28 cellular contexts compared by ENCODE assay signal in the genomic region with DNA sequence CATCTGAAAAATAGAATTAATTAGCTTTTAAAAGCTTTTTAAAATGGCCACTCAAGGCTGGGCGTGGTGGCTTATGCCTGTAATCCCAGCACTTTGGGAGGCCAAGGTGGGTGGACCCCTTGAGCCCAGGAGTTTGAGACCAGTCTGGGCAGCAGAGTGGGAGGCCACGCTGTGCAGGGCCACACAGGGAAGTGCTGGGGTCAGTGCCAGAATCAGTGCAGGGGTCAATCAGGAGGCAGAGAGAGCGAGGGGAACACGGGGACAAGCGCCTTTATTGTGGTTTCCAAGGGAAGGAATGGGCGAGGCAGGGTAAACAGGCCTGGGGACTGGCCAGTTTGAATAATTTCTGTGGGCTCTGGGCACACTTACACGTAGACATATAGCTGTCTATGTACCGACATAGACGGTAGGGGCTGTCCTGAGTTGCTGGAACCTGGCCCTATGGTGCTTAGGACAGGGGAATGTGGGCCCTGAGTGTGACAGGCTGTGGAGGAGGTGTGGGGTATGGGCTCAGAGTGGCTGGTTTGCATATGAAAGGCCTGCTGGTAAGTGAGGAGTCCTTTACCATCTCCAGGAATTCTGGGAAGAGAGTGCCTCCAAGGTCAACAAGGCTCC. TPM values are rescaled to one million over a fixed set of nuclear protein-coding genes. Genes with fewer than 3 reads are reported as not detected.
DNase-seq lines count a peak whose midpoint lies in the region; ATAC-seq and TF ChIP-seq lines count a peak whose summit lies in the region.
"Had no signal": no experiment of that assay in that cellular context is flagged by ENCODE, and none has a peak within 500 bp of the region (broad histone marks: within the 10 kb centered on the region; RNA-seq: fewer than 3 reads in every experiment).

No MANE protein-coding gene starts in this region.

- peaks cover 7% of the 10 kb centered on the region; the same call in 1 of the 2 replicates for H3K36me3 ChIP-seq in SJCRH30
- H3K36me3 ChIP-seq in heart left ventricle, result peaks cover 0 to 15% (median 0%) of the 10 kb centered on the region in 9 donors
- H3K36me3 ChIP-seq in mesenchymal stem cell (ENCODE audit: control insufficient read depth in 1 of 2, insufficient read depth in 2 of 2, low read depth in 1 of 2, low read length in 2 of 2), result peaks cover 0 to 20% of the 10 kb centered on the region in 2 experiments
- peaks cover 0 to 40% (median 0%) of the 10 kb centered on the region in 6 donors for H3K36me3 ChIP-seq in spleen
- H3K36me3 ChIP-seq: thoracic aorta had no signal

- H2BK15ac ChIP-seq in mesenchymal stem cell (ENCODE audit: low read depth, poor library complexity, severe bottlenecking), result no peak overlapping the region

- intact Hi-C loops in heart left ventricle (cut with DNase I) (no loop called here), spleen (cut with DNase I; ENCODE audit: low total_unique reads) (no loop called here)

- no peak overlapping the region for H3K27ac Mint-ChIP-seq in activated CD8-positive, alpha-beta memory T cell treated with anti-CD3 and anti-CD28 coated beads, Interleukin-2, amount 10 ng/mL, durations not matched to agents 7 days and 5 days
- H3K27ac Mint-ChIP-seq: activated CD8-positive, alpha-beta T cell treated with anti-CD3 and anti-CD28 coated beads for 36 hours; activated naive CD8-positive, alpha-beta T cell treated with anti-CD3 and anti-CD28 coated beads, Interleukin-2, amount 50 U/mL, for 24 hours; stimulated activated effector memory CD8-positive, alpha-beta T cell treated with anti-CD3 and anti-CD28 coated beads, Interleukin-12 subunit alpha, Interleukin-12 subunit beta, amount 100 ng/mL, for 72 hours had no signal

- no peaks in the 10 kb centered on the region for H3K9me3 ChIP-seq in SJCRH30 (replicated peaks)
- no peaks in the 10 kb centered on the region for H3K9me3 ChIP-seq in heart left ventricle
- no peaks in the 10 kb centered on the region for H3K9me3 ChIP-seq in mesenchymal stem cell (ENCODE audit: control insufficient read depth, low read length)
- no peaks in the 10 kb centered on the region for H3K9me3 ChIP-seq in spleen
- H3K9me3 ChIP-seq: Caco-2, thoracic aorta had no signal

- CTCF ChIA-PET in activated CD8-positive, alpha-beta memory T cell treated with anti-CD3 and anti-CD28 coated beads, Interleukin-2, amount 10 ng/mL, durations not matched to agents 7 days and 5 days (lab: Charles Lee), result no interaction called here

- peak in 3 of 4 donors; percentile 34 to 57 (median 46) for ATAC-seq in heart left ventricle
- ATAC-seq in activated CD8-positive, alpha-beta memory T cell treated with anti-CD3 and anti-CD28 coated beads, Interleukin-2, amount 10 ng/mL, durations not matched to agents 7 days and 5 days, result no peak
- ATAC-seq in HG03378 (IDR thresholded peaks at IDR 0.05; ENCODE audit: unreplicated experiment), result no peak
- no peak for ATAC-seq in HG03095 (IDR thresholded peaks at IDR 0.05; ENCODE audit: unreplicated experiment)
- ATAC-seq: activated CD8-positive, alpha-beta T cell treated with anti-CD3 and anti-CD28 coated beads for 36 hours; activated naive CD8-positive, alpha-beta T cell treated with anti-CD3 and anti-CD28 coated beads, Interleukin-2, amount 50 U/mL, for 24 hours; foreskin keratinocyte had no signal

- no peak overlapping the region for H4K8ac ChIP-seq in mesenchymal stem cell (ENCODE audit: low read length)

- H2BK5ac ChIP-seq in mesenchymal stem cell (ENCODE audit: low read depth, low read length, poor library complexity, severe bottlenecking), result no peak overlapping the region

- H3K4ac ChIP-seq in mesenchymal stem cell (ENCODE audit: low read depth in 1 of 2, low read length in 2 of 2), result no peak overlapping the region

- no peaks in the 10 kb centered on the region for H3K36me3 Mint-ChIP-seq in activated CD8-positive, alpha-beta memory T cell treated with anti-CD3 and anti-CD28 coated beads, Interleukin-2, amount 10 ng/mL, durations not matched to agents 7 days and 5 days
- H3K36me3 Mint-ChIP-seq: stimulated activated effector memory CD8-positive, alpha-beta T cell treated with anti-CD3 and anti-CD28 coated beads, Interleukin-12 subunit alpha, Interleukin-12 subunit beta, amount 100 ng/mL, for 72 hours had no signal

- no peak overlapping the region for H2BK12ac ChIP-seq in mesenchymal stem cell (ENCODE audit: low read length in 2 of 2)

- no peak overlapping the region for H3K4me3 Mint-ChIP-seq in activated CD8-positive, alpha-beta memory T cell treated with anti-CD3 and anti-CD28 coated beads, Interleukin-2, amount 10 ng/mL, durations not matched to agents 7 days and 5 days
- H3K4me3 Mint-ChIP-seq: activated CD8-positive, alpha-beta T cell treated with anti-CD3 and anti-CD28 coated beads for 36 hours; activated naive CD8-positive, alpha-beta T cell treated with anti-CD3 and anti-CD28 coated beads, Interleukin-2, amount 50 U/mL, for 24 hours; stimulated activated effector memory CD8-positive, alpha-beta T cell treated with anti-CD3 and anti-CD28 coated beads, Interleukin-12 subunit alpha, Interleukin-12 subunit beta, amount 100 ng/mL, for 72 hours had no signal

- TF ChIP-seq CTCF in heart left ventricle (IDR thresholded peaks at IDR 0.05), result no peak
- TF ChIP-seq CTCF in spleen (IDR thresholded peaks at IDR 0.05 in 8 of 11, conservative IDR thresholded peaks at IDR 0.05 in 3 of 11), result no peak

- 56 to 60% (median 58%) methylated on average over 9 of the region's 9 CpGs for WGBS in heart left ventricle, 4 donors
- WGBS in mesenchymal stem cell, result 76% methylated on average over 9 of the region's 9 CpGs
- WGBS in spleen, 5 donors, result 56 to 77% (median 63%) methylated on average over 9 of the region's 9 CpGs

- no peaks in the 10 kb centered on the region for H3K27me3 Mint-ChIP-seq in activated CD8-positive, alpha-beta memory T cell treated with anti-CD3 and anti-CD28 coated beads, Interleukin-2, amount 10 ng/mL, durations not matched to agents 7 days and 5 days
- H3K27me3 Mint-ChIP-seq: activated CD8-positive, alpha-beta T cell treated with anti-CD3 and anti-CD28 coated beads for 36 hours had no signal

- DNase-seq in SJCRH30, result no peak
- no peak for DNase-seq in heart left ventricle
- DNase-seq in mesenchymal stem cell, result no peak
- no peak for DNase-seq in spleen
- no peak for DNase-seq in activated CD8-positive, alpha-beta memory T cell treated with anti-CD3 and anti-CD28 coated beads, Interleukin-2, amount 10 ng/mL, durations not matched to agents 7 days and 5 days
- no peak for DNase-seq in HK-2 (ENCODE audit: unreplicated experiment)
- DNase-seq: activated CD4-positive, CD25-positive, alpha-beta regulatory T cell; activated CD8-positive, alpha-beta T cell treated with anti-CD3 and anti-CD28 coated beads for 36 hours; activated gamma-delta T cell; activated naive CD8-positive, alpha-beta T cell treated with anti-CD3 and anti-CD28 coated beads, Interleukin-2, amount 50 U/mL, for 24 hours; activated T-cell treated with anti-CD3 and anti-CD28 coated beads, Interleukin-2, amount 50 U/mL, for 1 hour; C1 segment of cervical spinal cord; Caco-2; cerebellar nuclear complex; DMS79 treated with DMSO at 0.1 percent for 48 hours; erythroblast; foreskin keratinocyte; NCI-H1105; NCI-H2029; NCI-H345; NCI-H82; stimulated activated CD4-positive, alpha-beta T cell treated with anti-CD3 and anti-CD28 coated beads, Interleukin-2, amount 100 ng/mL, for 48 hours; SW 1271 had no signal

- H4K91ac ChIP-seq in mesenchymal stem cell (ENCODE audit: low read length), result no peak overlapping the region

- no peaks in the 10 kb centered on the region for H3K4me1 Mint-ChIP-seq in activated CD8-positive, alpha-beta memory T cell treated with anti-CD3 and anti-CD28 coated beads, Interleukin-2, amount 10 ng/mL, durations not matched to agents 7 days and 5 days
- H3K4me1 Mint-ChIP-seq: activated naive CD8-positive, alpha-beta T cell treated with anti-CD3 and anti-CD28 coated beads, Interleukin-2, amount 50 U/mL, for 24 hours; stimulated activated effector memory CD8-positive, alpha-beta T cell treated with anti-CD3 and anti-CD28 coated beads, Interleukin-12 subunit alpha, Interleukin-12 subunit beta, amount 100 ng/mL, for 72 hours had no signal

- H3K27ac ChIP-seq in SJCRH30 (peak overlapping the region; percentile 83; the same call in 1 of the 2 replicates), heart left ventricle (peak overlapping the region in 10 of 12 donors; percentile 20 to 50 (median 36)), mesenchymal stem cell (ENCODE audit: low read length, poor library complexity, severe bottlenecking) (peak overlapping the region; percentile 98), spleen (peak overlapping the region in 7 of 8 donors; percentile 22 to 60 (median 40))
- H3K27ac ChIP-seq: foreskin keratinocyte, hepatocyte, thoracic aorta had no signal

- no peak overlapping the region for H3K14ac ChIP-seq in mesenchymal stem cell (ENCODE audit: low read length in 2 of 2)

- H2BK120ac ChIP-seq in mesenchymal stem cell (ENCODE audit: low read depth, low read length), result no peak overlapping the region

- H3K4me2 ChIP-seq in mesenchymal stem cell (ENCODE audit: low read length, poor library complexity, severe bottlenecking), result no peak overlapping the region
- H3K4me2 ChIP-seq: hepatocyte had no signal

- H3K4me3 ChIP-seq in SJCRH30 (no peak overlapping the region), heart left ventricle (no peak overlapping the region), mesenchymal stem cell (ENCODE audit: insufficient read depth in 1 of 2, low read depth in 1 of 2, low read length in 2 of 2) (no peak overlapping the region), spleen (no peak overlapping the region)
- H3K4me3 ChIP-seq: hepatocyte, thoracic aorta had no signal

- H2AFZ ChIP-seq in mesenchymal stem cell (ENCODE audit: low read depth, low read length), result no peak overlapping the region
- H2AFZ ChIP-seq: hepatocyte had no signal

- no peak overlapping the region for H3K9ac ChIP-seq in mesenchymal stem cell (ENCODE audit: low read length)

- H3K23ac ChIP-seq in mesenchymal stem cell (ENCODE audit: low read length in 2 of 2), result no peak overlapping the region

- H2AK5ac ChIP-seq in mesenchymal stem cell (ENCODE audit: low read length, severe bottlenecking), result peak overlapping the region; percentile 88

- no peak for TF ChIP-seq POLR2A in heart left ventricle (IDR thresholded peaks at IDR 0.05)
- TF ChIP-seq POLR2A in spleen (IDR thresholded peaks at IDR 0.05), result no peak

- H3K79me1 ChIP-seq in mesenchymal stem cell (replicated peaks; ENCODE audit: low read length, poor library complexity, severe bottlenecking), result peaks cover 18% of the 10 kb centered on the region

- H3K4me1 ChIP-seq in SJCRH30, result peaks cover 58% of the 10 kb centered on the region
- peaks cover 8 to 54% (median 41%) of the 10 kb centered on the region in 12 donors for H3K4me1 ChIP-seq in heart left ventricle
- H3K4me1 ChIP-seq in mesenchymal stem cell (ENCODE audit: control insufficient read depth, insufficient read depth, low read depth, low read length), result peaks cover 27% of the 10 kb centered on the region
- H3K4me1 ChIP-seq in spleen, result peaks cover 5 to 58% (median 23%) of the 10 kb centered on the region in 6 donors

- no peaks in the 10 kb centered on the region for H3K9me3 Mint-ChIP-seq in activated CD8-positive, alpha-beta memory T cell treated with anti-CD3 and anti-CD28 coated beads, Interleukin-2, amount 10 ng/mL, durations not matched to agents 7 days and 5 days (ENCODE audit: low read depth)
- H3K9me3 Mint-ChIP-seq: activated CD8-positive, alpha-beta T cell treated with anti-CD3 and anti-CD28 coated beads for 36 hours; activated naive CD8-positive, alpha-beta T cell treated with anti-CD3 and anti-CD28 coated beads, Interleukin-2, amount 50 U/mL, for 24 hours; stimulated activated effector memory CD8-positive, alpha-beta T cell treated with anti-CD3 and anti-CD28 coated beads, Interleukin-12 subunit alpha, Interleukin-12 subunit beta, amount 100 ng/mL, for 72 hours had no signal

- H3K18ac ChIP-seq in mesenchymal stem cell (ENCODE audit: low read depth in 1 of 2, low read length in 2 of 2), result no peak overlapping the region

- H3K27me3 ChIP-seq in SJCRH30 (no peaks in the 10 kb centered on the region), heart left ventricle (no peaks in the 10 kb centered on the region), mesenchymal stem cell (ENCODE audit: control insufficient read depth in 1 of 2, insufficient read depth in 1 of 2, low read length in 2 of 2) (peaks cover 0 to 11% of the 10 kb centered on the region in 2 experiments), spleen (replicated peaks in 1 of 7) (no peaks in the 10 kb centered on the region)
- H3K27me3 ChIP-seq: foreskin keratinocyte, hepatocyte had no signal

RNA-seq across cellular contexts. Expression of gene DYSF, which starts 42.9 kb away (rescaled TPM):
- total RNA-seq in SJCRH30 (2014; rRNA removed; shearing (Covaris generic)), result 13.9 and 15.2 TPM in 2 replicates
- total RNA-seq in heart left ventricle (10 to 100 TPM; 51.8 to 99.9 (median 80.4) TPM), spleen (100 to 1,000 TPM; 114 to 287 (median 142) TPM)
- polyA plus RNA-seq in heart left ventricle (10 to 100 TPM; 25.5 to 33.6 TPM), spleen (10 to 100 TPM in 2 of 3 donors, 1 to 10 TPM in 1; 4.0 to 36.0 (median 13.7) TPM)
- polyA plus RNA-seq in mesenchymal stem cell (2013, experiment 1 of 2), result 0.33 TPM
- 0.37 TPM for polyA plus RNA-seq in mesenchymal stem cell (2013, experiment 2 of 2)
- 1 to 10 TPM; 7.3 to 8.9 TPM for total RNA-seq in activated CD8-positive, alpha-beta memory T cell treated with anti-CD3 and anti-CD28 coated beads, Interleukin-2, amount 10 ng/mL, durations not matched to agents 7 days and 5 days

Comparison
In these comparisons a context has a peak if more than half of its experiments do, and no peak if none do; other contexts are left out.
1. H3K27ac ChIP-seq: peak in every context shown above with its lines; median percentile 98 in mesenchymal stem cell; 83 in SJCRH30; 40 in spleen; 36 in heart left ventricle.
2. ATAC-seq: peak in heart left ventricle (3 of 4); none in activated CD8-positive, alpha-beta memory T cell treated with anti-CD3 and anti-CD28 coated beads, Interleukin-2, amount 10 ng/mL, durations not matched to agents 7 days and 5 days (single experiment), HG03378 (single experiment) and HG03095 (single experiment).